ENCODE assay signal across 8 cellular contexts in genomic region chr6:116969211-116969863, GRCh38.
DNase-seq lines count a peak whose midpoint lies in the region; TF ChIP-seq lines count a peak whose summit lies in the region.

No MANE protein-coding gene starts in this region.

- peak; percentile 31 to 50 (median 39) for TF ChIP-seq CTCF in esophagus muscularis mucosa (IDR thresholded peaks at IDR 0.05)

- H3K4me3 ChIP-seq in H7 (ENCODE audit: insufficient read depth, low read depth, low read length) (no peak overlapping the region), esophagus muscularis mucosa (no peak overlapping the region)

- no peak for TF ChIP-seq POLR2A in esophagus muscularis mucosa (IDR thresholded peaks at IDR 0.05; ENCODE audit: low read depth)

- intact Hi-C loops in esophagus muscularis mucosa (cut with DNase I) = no loop called here

- no peak overlapping the region for H3K27ac ChIP-seq in esophagus muscularis mucosa (replicated peaks in 1 of 4)

- no peaks in the 10 kb centered on the region for H3K4me1 ChIP-seq in esophagus muscularis mucosa

- TF ChIP-seq EP300 in esophagus muscularis mucosa (IDR thresholded peaks at IDR 0.05) = no peak

- peak; percentile 55 for DNase-seq in A172 (ENCODE audit: low spot score)
- DNase-seq in GM04504 (ENCODE audit: low read depth) = peak; percentile 10
- DNase-seq in H7 = peak; percentile 40
- peak; percentile 82 for DNase-seq in Kasumi-1 (lab: John Stamatoyannopoulos, UW)
- DNase-seq in RPMI8226 = peak; percentile 53
- no peak for DNase-seq in esophagus muscularis mucosa (ENCODE audit: extremely low spot score)
- DNase-seq in occipital lobe (lab: John Stamatoyannopoulos, UW) = peak; percentile 0
- no peak for DNase-seq in cortex of kidney (lab: John Stamatoyannopoulos, UW)

- no peaks in the 10 kb centered on the region for H3K27me3 ChIP-seq in H7 (ENCODE audit: control insufficient read depth, insufficient read depth, low read length)
- H3K27me3 ChIP-seq in esophagus muscularis mucosa = no peaks in the 10 kb centered on the region

- WGBS in esophagus muscularis mucosa = 29% methylated on average over 5 of the region's 5 CpGs

- H3K36me3 ChIP-seq in H7 (replicated peaks; ENCODE audit: control insufficient read depth, insufficient read depth, low read length) (no peaks in the 10 kb centered on the region), esophagus muscularis mucosa (no peaks in the 10 kb centered on the region)

- H3K9me3 ChIP-seq in esophagus muscularis mucosa = no peaks in the 10 kb centered on the region

Comparison
In these comparisons a context has a peak if more than half of its experiments do, and no peak if none do; other contexts are left out.
1. DNase-seq: peak in A172 (single experiment), GM04504 (single experiment), H7 (single experiment), Kasumi-1 (2 of 2), RPMI8226 (single experiment) and occipital lobe (single experiment); none in esophagus muscularis mucosa (single experiment) and cortex of kidney (single experiment).